ENCODE assay signal across 23 cellular contexts in genomic region chr2:222130855-222131254, GRCh38.
"Had no signal": no experiment of that assay in that cellular context is flagged by ENCODE, and none has a peak within 500 bp of the region (broad histone marks: within the 10 kb centered on the region; RNA-seq: fewer than 3 reads in every experiment).

No MANE protein-coding gene starts in this region.

- H3K27me3 ChIP-seq: esophagus squamous epithelium, gastrocnemius medialis, left lung had no signal

- DNase-seq: effector CD8-positive, alpha-beta T cell; effector memory CD8-positive, alpha-beta T cell; endodermal cell; erythroblast; esophagus squamous epithelium; foreskin fibroblast; foreskin melanocyte; gastrocnemius medialis; glutamatergic neuron; head of caudate nucleus; heart right ventricle; hippocampal formation; left cardiac atrium; left lung; left ventricle myocardium superior; lower lobe of right lung; mesenchymal stem cell; mucosa of descending colon; naive B cell; naive thymus-derived CD8-positive, alpha-beta T cell had no signal

- H3K4me1 ChIP-seq: esophagus squamous epithelium, gastrocnemius medialis, heart right ventricle, left lung, lower lobe of right lung had no signal

- H3K9me3 ChIP-seq: esophagus squamous epithelium, gastrocnemius medialis, heart right ventricle, left lung, lower lobe of right lung, mucosa of descending colon had no signal

- H3K4me3 ChIP-seq: coronary artery, esophagus squamous epithelium, gastrocnemius medialis, heart right ventricle, left lung, lower lobe of right lung, mucosa of descending colon had no signal

- ATAC-seq: effector memory CD8-positive, alpha-beta T cell; esophagus mucosa; gastrocnemius medialis; heart right ventricle; left cardiac atrium; left lung; left ventricle myocardium superior; lower lobe of right lung; mucosa of descending colon; naive thymus-derived CD8-positive, alpha-beta T cell had no signal

- H3K27ac ChIP-seq: coronary artery, epithelial cell of prostate, esophagus squamous epithelium, gastrocnemius medialis, heart right ventricle, left lung, lower lobe of right lung had no signal

- H3K36me3 ChIP-seq: esophagus squamous epithelium, gastrocnemius medialis, heart right ventricle, left lung, lower lobe of right lung had no signal
